8 cellular contexts compared by ENCODE assay signal in genomic region chrX:48801281-48802088, GRCh38. TPM values are rescaled to one million over a fixed set of nuclear protein-coding genes. Genes with fewer than 3 reads are reported as not detected.
DNase-seq lines count a peak whose midpoint lies in the region; ATAC-seq and TF ChIP-seq lines count a peak whose summit lies in the region.

HDAC6 (plus strand) TSS chrX:48802067; CDS start chrX:48802693, 626 bp downstream.

- H3K27ac ChIP-seq in heart right ventricle (peak within 1 kb of the TSS; percentile 84 to 97 (median 94)), upper lobe of right lung (peak within 1 kb of the TSS; percentile 97)

- no peaks in the 10 kb centered on the region for H3K27me3 Mint-ChIP-seq in T-helper 1 cell treated with Interleukin-12 subunit alpha and Interleukin-12 subunit beta and Interleukin-4 antibody, amounts not matched to agents 30 μg/mL and 1 μg/mL, for 36 hours (ENCODE audit: low read depth)

- no peaks in the 10 kb centered on the region for H3K27me3 ChIP-seq in heart right ventricle
- H3K27me3 ChIP-seq in upper lobe of right lung = no peaks in the 10 kb centered on the region

- intact Hi-C loops in heart right ventricle (cut with DNase I) (loop anchor here in 4 of 10 donors (2.0 to 10.0 kb wide), 10 partner anchors 64 to 241 kb away; partner anchors contain the start of genes SUV39H1 (in 3 of the 4), PQBP1 (in 2 of the 4), TIMM17B (in 2 of the 4) and TFE3 (in 1 of the 4)), posterior vena cava (cut with DNase I) (no loop called here), upper lobe of right lung (cut with DNase I) (no loop called here)

- H3K27ac Mint-ChIP-seq in T-helper 1 cell treated with Interleukin-12 subunit alpha and Interleukin-12 subunit beta and Interleukin-4 antibody, amounts not matched to agents 30 μg/mL and 1 μg/mL, for 36 hours = peak within 1 kb of the TSS; percentile 99

- H3K4me1 Mint-ChIP-seq in T-helper 1 cell treated with Interleukin-12 subunit alpha and Interleukin-12 subunit beta and Interleukin-4 antibody, amounts not matched to agents 30 μg/mL and 1 μg/mL, for 36 hours (ENCODE audit: low read depth) = peaks cover 13% of the 10 kb centered on the region

- H3K9me3 ChIP-seq in heart right ventricle (peaks cover 0 to 11% (median 0%) of the 10 kb centered on the region in 11 donors), upper lobe of right lung (no peaks in the 10 kb centered on the region)

- peak; percentile 91 for DNase-seq in GM13976 (ENCODE audit: low spot score)
- peak; percentile 94 for DNase-seq in NCI-H146 treated with DMSO at 0.1 percent for 48 hours (lab: John Stamatoyannopoulos, UW; ENCODE audit: unreplicated experiment)
- peak; percentile 93 for DNase-seq in amniotic stem cell (lab: John Stamatoyannopoulos, UW)
- DNase-seq in heart right ventricle = peak; percentile 95 to 96
- DNase-seq in posterior vena cava (ENCODE audit: low spot score) = peak; percentile 99
- DNase-seq in upper lobe of right lung = peak; percentile 98

- H3K36me3 Mint-ChIP-seq in T-helper 1 cell treated with Interleukin-12 subunit alpha and Interleukin-12 subunit beta and Interleukin-4 antibody, amounts not matched to agents 30 μg/mL and 1 μg/mL, for 36 hours (ENCODE audit: low read depth) = peaks cover 9% of the 10 kb centered on the region

- TF ChIP-seq CTCF in GM13976 (IDR thresholded peaks at IDR 0.05; ENCODE audit: borderline replicate concordance, control extremely low read depth, extremely low read depth, insufficient read depth, missing control alignments) (no peak), heart right ventricle (IDR thresholded peaks at IDR 0.05) (peak in 1 of 9 donors; percentile 5), upper lobe of right lung (IDR thresholded peaks at IDR 0.05) (no peak)

- H3K9me3 Mint-ChIP-seq in T-helper 1 cell treated with Interleukin-12 subunit alpha and Interleukin-12 subunit beta and Interleukin-4 antibody, amounts not matched to agents 30 μg/mL and 1 μg/mL, for 36 hours = no peaks in the 10 kb centered on the region

- ATAC-seq in HG02870 (IDR thresholded peaks at IDR 0.05; ENCODE audit: unreplicated experiment) = peak; percentile 82
- peak; percentile 94 to 98 (median 96) for ATAC-seq in heart right ventricle
- ATAC-seq in upper lobe of right lung = peak; percentile 95

- in situ Hi-C loops in GM13976 (cut with MboI; ENCODE audit: low sequenced_read_pairs, unreplicated experiment) = no loop called here

- WGBS in heart right ventricle, 2 donors = 0% methylated on average over 72 to 88 of the region's 89 CpGs

- H3K4me3 Mint-ChIP-seq in T-helper 1 cell treated with Interleukin-12 subunit alpha and Interleukin-12 subunit beta and Interleukin-4 antibody, amounts not matched to agents 30 μg/mL and 1 μg/mL, for 36 hours = peak within 1 kb of the TSS; percentile 96

- H3K4me3 ChIP-seq in heart right ventricle = peak within 1 kb of the TSS; percentile 35 to 82 (median 65)
- peak within 1 kb of the TSS; percentile 61 for H3K4me3 ChIP-seq in upper lobe of right lung

- H3K4me1 ChIP-seq in heart right ventricle = peaks cover 0 to 16% (median 0%) of the 10 kb centered on the region in 9 donors
- peaks cover 4% of the 10 kb centered on the region for H3K4me1 ChIP-seq in upper lobe of right lung

- H3K36me3 ChIP-seq in heart right ventricle = peaks cover 0 to 22% (median 0%) of the 10 kb centered on the region in 9 donors
- no peaks in the 10 kb centered on the region for H3K36me3 ChIP-seq in upper lobe of right lung

RNA-seq across cellular contexts. Expression of gene HDAC6, which starts in this region (rescaled TPM):
- total RNA-seq in heart right ventricle (10 to 100 TPM; 28.4 to 45.6 (median 32.3) TPM), posterior vena cava (10 to 100 TPM; 45.4 to 54.3 TPM), upper lobe of right lung (94.2 TPM)
- 100 to 1,000 TPM in 1 of 2 donors, 10 to 100 TPM in 1; 31.7 to 102 TPM for polyA plus RNA-seq in heart right ventricle

Comparison
In these comparisons a context has a peak if more than half of its experiments do, and no peak if none do; other contexts are left out.
1. Peak in every context shown above with its lines: DNase-seq, ATAC-seq, H3K4me3 ChIP-seq and H3K27ac ChIP-seq.